In genomic region chr4:107643021-107643420, GRCh38 we compare ENCODE assay signal across 1 cellular context.
TF ChIP-seq lines count a peak whose summit lies in the region.

No MANE protein-coding gene starts in this region.

TF ChIP-seq in GM23338, 12 proteins besides CTCF, POLR2A, EP300 and RAD21 (continued from another document):
- TF ChIP-seq CREB1 (CRISPR knock-in tag; IDR thresholded peaks at IDR 0.05; ENCODE audit: low read depth) = no peak
- TF ChIP-seq, protein P1, sequence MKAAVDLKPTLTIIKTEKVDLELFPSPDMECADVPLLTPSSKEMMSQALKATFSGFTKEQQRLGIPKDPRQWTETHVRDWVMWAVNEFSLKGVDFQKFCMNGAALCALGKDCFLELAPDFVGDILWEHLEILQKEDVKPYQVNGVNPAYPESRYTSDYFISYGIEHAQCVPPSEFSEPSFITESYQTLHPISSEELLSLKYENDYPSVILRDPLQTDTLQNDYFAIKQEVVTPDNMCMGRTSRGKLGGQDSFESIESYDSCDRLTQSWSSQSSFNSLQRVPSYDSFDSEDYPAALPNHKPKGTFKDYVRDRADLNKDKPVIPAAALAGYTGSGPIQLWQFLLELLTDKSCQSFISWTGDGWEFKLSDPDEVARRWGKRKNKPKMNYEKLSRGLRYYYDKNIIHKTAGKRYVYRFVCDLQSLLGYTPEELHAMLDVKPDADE (IDR thresholded peaks at IDR 0.05) = no peak
- TF ChIP-seq EZH2 (IDR thresholded peaks at IDR 0.05; ENCODE audit: low read depth, unreplicated experiment) = no peak
